ENCODE assay signal across 25 cellular contexts in the genomic region with DNA sequence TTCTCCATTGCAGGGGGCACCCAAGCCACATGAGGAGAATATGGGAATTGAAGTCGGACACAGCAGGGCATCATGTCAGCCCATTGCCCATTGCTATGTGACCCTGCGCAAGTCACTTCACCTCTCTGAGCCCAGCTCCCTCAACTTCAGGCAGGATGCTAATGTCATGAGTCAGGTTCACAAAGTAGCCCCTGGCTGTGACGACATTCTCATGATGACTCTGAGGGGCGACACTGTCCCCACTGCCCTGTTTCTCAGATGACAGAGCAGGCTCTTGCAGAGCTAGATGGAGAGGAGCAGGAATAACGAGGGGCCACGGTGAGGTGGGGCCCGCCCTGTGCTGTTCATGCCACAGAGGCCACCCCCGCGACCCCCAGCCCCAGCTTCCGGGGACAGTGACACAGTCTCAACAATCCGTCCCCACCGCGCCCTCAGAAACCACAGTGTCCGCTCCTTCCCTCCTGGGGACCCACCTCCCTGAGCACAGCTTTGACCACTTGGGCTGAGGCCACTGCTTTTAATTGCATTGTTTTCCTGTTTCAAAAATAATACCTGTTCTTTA. TPM values are rescaled to one million over a fixed set of nuclear protein-coding genes. Genes with fewer than 3 reads are reported as not detected.
DNase-seq lines count a peak whose midpoint lies in the region; ATAC-seq, FAIRE-seq and TF ChIP-seq lines count a peak whose summit lies in the region.
"Had no signal": no experiment of that assay in that cellular context is flagged by ENCODE, and none has a peak within 500 bp of the region (broad histone marks: within the 10 kb centered on the region; RNA-seq: fewer than 3 reads in every experiment).

No MANE protein-coding gene starts in this region.

- H4K20me1 ChIP-seq in HepG2 (ENCODE audit: insufficient read depth, low read length) (no peaks in the 10 kb centered on the region), neural progenitor cell (ENCODE audit: low read depth) (no peaks in the 10 kb centered on the region)

- no peaks in the 10 kb centered on the region for H3K27me3 ChIP-seq in right cardiac atrium (ENCODE audit: control insufficient read depth, insufficient read depth)
- H3K27me3 ChIP-seq in left ventricle myocardium inferior (ENCODE audit: low read depth), result peaks cover 26% of the 10 kb centered on the region
- peaks cover 7 to 19% of the 10 kb centered on the region in 2 experiments; a peak in 2 of 5 replicates for H3K27me3 ChIP-seq in HepG2 (ENCODE audit: control insufficient read depth in 1 of 2, insufficient read depth in 2 of 2, low read length in 2 of 2)
- H3K27me3 ChIP-seq in neural progenitor cell, result no peaks in the 10 kb centered on the region

- H3K36me3 ChIP-seq in left ventricle myocardium inferior (no peaks in the 10 kb centered on the region), HepG2 (replicated peaks in 1 of 2; ENCODE audit: control insufficient read depth in 1 of 2, insufficient read depth in 2 of 2, low read length in 2 of 2) (no peaks in the 10 kb centered on the region), neural progenitor cell (no peaks in the 10 kb centered on the region)

- no peak overlapping the region for H3K27ac ChIP-seq in right cardiac atrium (ENCODE audit: low read length)
- no peak overlapping the region for H3K27ac ChIP-seq in left ventricle myocardium inferior (replicated peaks)
- no peak overlapping the region for H3K27ac ChIP-seq in HepG2 (ENCODE audit: extremely low read length, insufficient read depth, low read length)
- no peak overlapping the region for H3K27ac ChIP-seq in neural progenitor cell
- H3K27ac ChIP-seq: GM23248, SK-N-MC had no signal

- no peak for ATAC-seq in right cardiac atrium
- ATAC-seq in HepG2, result no peak
- ATAC-seq in GM19397 (IDR thresholded peaks at IDR 0.05; ENCODE audit: unreplicated experiment), result no peak
- no peak for ATAC-seq in GM19463 (IDR thresholded peaks at IDR 0.05; ENCODE audit: unreplicated experiment)

- no peak for FAIRE-seq in HepG2 (lab: Jason Lieb, UNC)
- FAIRE-seq: A204.1, D721Med, HTR-8/SVneo, RCC 7860 had no signal

- POLR2A ChIA-PET in HepG2 (lab: Yijun Ruan, JAX), result no interaction called here

- H3F3A ChIP-seq in neural progenitor cell (ENCODE audit: low read depth), result no peaks in the 10 kb centered on the region

- H3K4me3 ChIP-seq in right cardiac atrium (ENCODE audit: low read length) (no peak overlapping the region), left ventricle myocardium inferior (no peak overlapping the region), HepG2 (replicated peaks in 1 of 3; ENCODE audit: insufficient read depth in 1 of 3, low read depth in 2 of 3, low read length in 3 of 3) (no peak overlapping the region), neural progenitor cell (no peak overlapping the region)
- H3K4me3 ChIP-seq: GM23248, SK-N-MC had no signal

- H3K9me3 ChIP-seq in right cardiac atrium (ENCODE audit: control insufficient read depth, low read length), result no peaks in the 10 kb centered on the region
- no peaks in the 10 kb centered on the region for H3K9me3 ChIP-seq in left ventricle myocardium inferior (replicated peaks)
- peaks cover 14% of the 10 kb centered on the region for H3K9me3 ChIP-seq in HepG2 (ENCODE audit: low read length)
- H3K9me3 ChIP-seq in neural progenitor cell (ENCODE audit: low read depth), result no peaks in the 10 kb centered on the region

- in situ Hi-C loops in HepG2 (cut with HindIII; ENCODE audit: extremely low pct_ligation_motif_present, low pct_unique_long_range_greater_than_20kb), result no loop called here

- H3K36me3 Mint-ChIP-seq in neural progenitor cell, result no peaks in the 10 kb centered on the region

- TF ChIP-seq POLR2A in HepG2 (IDR thresholded peaks at IDR 0.05; ENCODE audit: insufficient read depth in 1 of 2, low read depth in 2 of 2, low read length in 2 of 2), result no peak

- H3K27me3 Mint-ChIP-seq in neural progenitor cell (ENCODE audit: insufficient read depth, low read depth), result peaks cover 11% of the 10 kb centered on the region
- H3K27me3 Mint-ChIP-seq: IgD-negative memory B cell had no signal

- BruUV-seq in HepG2 (replicated peaks; lab: Mats Ljungman, UMichigan), result no TSS peak

- TF ChIP-seq CTCF in left ventricle myocardium inferior (IDR thresholded peaks at IDR 0.05; ENCODE audit: borderline replicate concordance) (no peak), HepG2 (CRISPR knock-in tag; IDR thresholded peaks at IDR 0.05) (no peak), neural progenitor cell (IDR thresholded peaks at IDR 0.05) (no peak)

- no peak overlapping the region for H3K4me3 Mint-ChIP-seq in neural progenitor cell
- H3K4me3 Mint-ChIP-seq: B cell, H9, HFFc6, IgD-negative memory B cell had no signal

- CTCF ChIA-PET in HepG2 (lab: Yijun Ruan, JAX; ENCODE audit: low intra/inter-chr PET ratio, low total read pairs), result no interaction called here

- DNase-seq in right cardiac atrium, result peak; percentile 5 to 50 (median 32)
- no peak for DNase-seq in left ventricle myocardium inferior
- no peak for DNase-seq in HepG2 (ENCODE audit: low spot score)
- DNase-seq in neural progenitor cell (ENCODE audit: low spot score), result no peak
- no peak for DNase-seq in GM19240 (ENCODE audit: insufficient read length, low spot score)
- no peak for DNase-seq in NCI-H345 (lab: John Stamatoyannopoulos, UW)
- DNase-seq: GM23248, H9, HFFc6, MV-4-11, NCI-H1694, NCI-H2081, NCI-H2171 treated with DMSO at 0.1 percent for 48 hours, NCI-H446, OCI-M1, SHP77 treated with DMSO at 0.1 percent for 48 hours had no signal

- intact Hi-C loops in right cardiac atrium (cut with DNase I) (no loop called here), left ventricle myocardium inferior (cut with micrococcal nuclease) (no loop called here), HepG2 (cut with micrococcal nuclease; ENCODE audit: unreplicated experiment) (no loop called here)

- WGBS in right cardiac atrium, result 84% methylated on average over 14 of the region's 14 CpGs
- 56% methylated on average over 14 of the region's 14 CpGs for WGBS in HepG2 (ENCODE audit: low lambda C conversion rate)

- H3K9me3 Mint-ChIP-seq in neural progenitor cell, result no peaks in the 10 kb centered on the region
- H3K9me3 Mint-ChIP-seq: H9, HFFc6 had no signal

- TF ChIP-seq RAD21 in HepG2 (CRISPR knock-in tag; IDR thresholded peaks at IDR 0.05), result no peak

- no peak for TF ChIP-seq EP300 in HepG2 (IDR thresholded peaks at IDR 0.05; ENCODE audit: low read depth in 2 of 2, low read length in 2 of 2)
- TF ChIP-seq EP300 in HepG2 (CRISPR knock-in tag; IDR thresholded peaks at IDR 0.05; ENCODE audit: borderline replicate concordance), result no peak

- H3K4me2 ChIP-seq in HepG2 (ENCODE audit: low read depth, low read length), result no peak overlapping the region
- H3K4me2 ChIP-seq in neural progenitor cell, result no peak overlapping the region

- H2AFZ ChIP-seq in HepG2 (ENCODE audit: low read length), result no peak overlapping the region
- H2AFZ ChIP-seq in neural progenitor cell (replicated peaks), result no peak overlapping the region
- H2AFZ ChIP-seq: GM23248 had no signal

- H3K4me1 Mint-ChIP-seq in neural progenitor cell, result peaks cover 2% of the 10 kb centered on the region
- H3K4me1 Mint-ChIP-seq: B cell, H9 had no signal

- H3K27ac Mint-ChIP-seq in neural progenitor cell, result peak overlapping the region; percentile 8
- H3K27ac Mint-ChIP-seq: B cell, H9, HFFc6, IgD-negative memory B cell had no signal

- H3K4me1 ChIP-seq in right cardiac atrium (ENCODE audit: control insufficient read depth, insufficient read depth, low read length) (no peaks in the 10 kb centered on the region), left ventricle myocardium inferior (no peaks in the 10 kb centered on the region), HepG2 (ENCODE audit: insufficient read depth, low read length) (no peaks in the 10 kb centered on the region), neural progenitor cell (no peaks in the 10 kb centered on the region)

- H3K79me2 ChIP-seq in HepG2 (ENCODE audit: insufficient read depth, low read length) (no peaks in the 10 kb centered on the region), neural progenitor cell (ENCODE audit: low read depth) (no peaks in the 10 kb centered on the region)

- H3K9ac ChIP-seq in HepG2 (ENCODE audit: insufficient read depth, low read depth, low read length) (no peak overlapping the region), neural progenitor cell (no peak overlapping the region)
- H3K9ac ChIP-seq: GM23248 had no signal

TF ChIP-seq in HepG2, 621 proteins besides CTCF, POLR2A, EP300 and RAD21 (continues in another document):
- TF ChIP-seq ZNF768 (CRISPR knock-in tag; IDR thresholded peaks at IDR 0.05) (0 out of 2 replicates have a peak, but pooled peaks have one; percentile 24), CREB1 (IDR thresholded peaks at IDR 0.05) (peak; percentile 69), CREB1 (CRISPR knock-in tag; IDR thresholded peaks at IDR 0.05) (no peak), ELF4 (CRISPR knock-in tag; IDR thresholded peaks at IDR 0.05; ENCODE audit: borderline replicate concordance) (no peak), RXRB (CRISPR knock-in tag; IDR thresholded peaks at IDR 0.05; ENCODE audit: borderline replicate concordance) (no peak)

RNA-seq across cellular contexts. Expression of gene ZNF469, which starts 13.2 kb away (rescaled TPM):
- total RNA-seq in right cardiac atrium (1 to 10 TPM; 1.3 to 1.9 (median 1.8) TPM), left ventricle myocardium inferior (0.74 TPM), HepG2 (2016; rRNA removed; fragmentation: Illumina TruSeq; extraction: Trizol) (not detected in 2 replicates), neural progenitor cell (ENCODE audit: low replicate concordance) (0.02 and 0.03 TPM in 2 replicates)
- polyA plus RNA-seq in right cardiac atrium (0.84 TPM), HepG2 (2011; rRNA removed) (not detected in 2 replicates)
- total RNA-seq in HepG2 (2016; cell fraction: cytosol; rRNA removed; fragmentation: Illumina TruSeq; extraction: Trizol; ENCODE audit: low read depth), result not detected in 2 replicates
- total RNA-seq in HepG2 (2016; cell fraction: insoluble cytoplasmic fraction; rRNA removed; fragmentation: Illumina TruSeq; extraction: Trizol), result not detected in 2 replicates
- not detected in 2 replicates for total RNA-seq in HepG2 (2016; cell fraction: membrane; rRNA removed; fragmentation: Illumina TruSeq; extraction: Trizol)
- not detected in 2 replicates for total RNA-seq in HepG2 (2016; cell fraction: nucleus; rRNA removed; fragmentation: Illumina TruSeq; extraction: Trizol)
- polyA plus RNA-seq in HepG2 (2011; cell fraction: cytosol; rRNA removed), result not detected in 2 replicates
- polyA plus RNA-seq in HepG2 (2011; cell fraction: nucleus; rRNA removed), result 0.02 TPM in 1 of 2 replicates, not detected in the other
- not detected in 2 replicates for polyA plus RNA-seq in HepG2 (2012)
- polyA plus RNA-seq in HepG2 (2016; cell fraction: cytosol; fragmentation: Illumina TruSeq; extraction: Trizol; ENCODE audit: low read depth), result not detected in 2 replicates
- not detected in 2 replicates for polyA plus RNA-seq in HepG2 (2016; cell fraction: insoluble cytoplasmic fraction; fragmentation: Illumina TruSeq; extraction: Trizol; ENCODE audit: low read depth)
- not detected in 2 replicates for polyA plus RNA-seq in HepG2 (2016; cell fraction: membrane; fragmentation: Illumina TruSeq; extraction: Trizol; ENCODE audit: low read depth)
- not detected in 2 replicates for polyA plus RNA-seq in HepG2 (2016; cell fraction: nucleus; fragmentation: Illumina TruSeq; extraction: Trizol; ENCODE audit: insufficient read depth, low read depth)
- not detected in 2 replicates for polyA minus RNA-seq in HepG2 (2011; rRNA and poly(A)+ RNA removed; ENCODE audit: low replicate concordance)
- polyA minus RNA-seq in HepG2 (2011; cell fraction: cytosol; rRNA and poly(A)+ RNA removed), result not detected in 2 replicates
- not detected in 2 replicates for polyA minus RNA-seq in HepG2 (2011; cell fraction: nucleus; rRNA and poly(A)+ RNA removed)

Comparison
In these comparisons a context has a peak if more than half of its experiments do, and no peak if none do; other contexts are left out.
1. DNase-seq: peak in right cardiac atrium (3 of 3); none in left ventricle myocardium inferior (single experiment), HepG2 (single experiment), neural progenitor cell (single experiment), GM19240 (single experiment) and NCI-H345 (single experiment).